9 cellular contexts compared by ENCODE assay signal in the genomic region with DNA sequence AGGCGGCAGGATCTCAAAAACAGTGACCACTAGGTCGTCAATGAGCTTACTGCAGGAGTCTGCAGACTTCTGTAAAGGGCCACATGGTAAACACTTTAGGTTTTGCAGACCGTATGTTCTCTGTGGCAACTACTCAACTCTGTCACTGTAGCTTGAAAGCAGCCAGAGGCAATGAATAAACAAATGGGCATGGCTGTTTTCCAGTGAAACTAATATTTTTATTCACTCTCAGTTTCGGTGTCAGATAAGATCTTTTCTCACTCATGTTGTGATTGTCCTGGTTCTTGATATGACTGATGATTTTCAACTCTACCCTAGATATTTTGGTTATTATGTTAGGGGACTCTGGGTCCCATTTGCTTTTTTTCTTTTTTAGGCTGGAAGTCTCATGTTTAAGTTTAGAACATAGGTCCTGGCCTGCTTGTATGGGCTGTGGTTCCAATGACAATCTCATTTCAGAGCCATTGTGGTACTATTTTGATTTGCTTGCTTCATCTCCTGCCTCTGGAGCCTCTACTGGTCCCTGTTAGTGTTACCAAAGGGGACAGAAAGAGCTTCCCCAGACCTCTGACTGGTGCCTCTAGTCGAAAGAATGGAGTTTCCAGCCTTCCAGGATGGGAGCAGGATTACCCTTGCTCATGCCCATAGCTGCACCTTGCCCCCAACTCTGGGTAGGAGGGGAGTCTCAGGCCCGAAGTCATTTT.
DNase-seq lines count a peak whose midpoint lies in the region; ATAC-seq and TF ChIP-seq lines count a peak whose summit lies in the region.
"Had no signal": no experiment of that assay in that cellular context is flagged by ENCODE, and none has a peak within 500 bp of the region (broad histone marks: within the 10 kb centered on the region; RNA-seq: fewer than 3 reads in every experiment).

No MANE protein-coding gene starts in this region.

- no peaks in the 10 kb centered on the region for H3K36me3 Mint-ChIP-seq in activated naive CD8-positive, alpha-beta T cell
- peaks cover 8% of the 10 kb centered on the region for H3K36me3 Mint-ChIP-seq in nephron progenitor cell (ENCODE audit: low read depth)

- ATAC-seq in GM18870 (IDR thresholded peaks at IDR 0.05; ENCODE audit: unreplicated experiment) (peak; percentile 97), GM21447 (IDR thresholded peaks at IDR 0.05; ENCODE audit: unreplicated experiment) (peak; percentile 88), HG03135 (IDR thresholded peaks at IDR 0.05; ENCODE audit: unreplicated experiment) (peak; percentile 91)

- no peak overlapping the region for H3K4me3 Mint-ChIP-seq in activated naive CD8-positive, alpha-beta T cell
- H3K4me3 Mint-ChIP-seq in nephron progenitor cell = no peak overlapping the region

- no peak for DNase-seq in nephron progenitor cell
- DNase-seq in DMS79 (lab: John Stamatoyannopoulos, UW) = no peak
- no peak for DNase-seq in activated gamma-delta T cell (lab: John Stamatoyannopoulos, UW)
- DNase-seq: EL; stimulated activated CD8-positive, alpha-beta memory T cell treated with anti-CD3 and anti-CD28 coated beads, Interleukin-4, amount 100 ng/mL, for 48 hours had no signal

- H3K4me1 Mint-ChIP-seq in activated naive CD8-positive, alpha-beta T cell (ENCODE audit: low read depth) = peaks cover 16% of the 10 kb centered on the region
- H3K4me1 Mint-ChIP-seq in nephron progenitor cell = peaks cover 70% of the 10 kb centered on the region

- H3K9me3 Mint-ChIP-seq in activated naive CD8-positive, alpha-beta T cell (ENCODE audit: low read depth) = no peaks in the 10 kb centered on the region
- H3K9me3 Mint-ChIP-seq in nephron progenitor cell = peaks cover 21% of the 10 kb centered on the region

- H3K27ac Mint-ChIP-seq in activated naive CD8-positive, alpha-beta T cell = peak overlapping the region; percentile 17
- no peak overlapping the region for H3K27ac Mint-ChIP-seq in nephron progenitor cell

- H3K27me3 Mint-ChIP-seq in activated naive CD8-positive, alpha-beta T cell = peaks cover 1% of the 10 kb centered on the region
- no peaks in the 10 kb centered on the region for H3K27me3 Mint-ChIP-seq in nephron progenitor cell (ENCODE audit: low read depth, poor library complexity)

- no peak for TF ChIP-seq CTCF in nephron progenitor cell (IDR thresholded peaks at IDR 0.05)
